20 cellular contexts compared by ENCODE assay signal in the genomic region with DNA sequence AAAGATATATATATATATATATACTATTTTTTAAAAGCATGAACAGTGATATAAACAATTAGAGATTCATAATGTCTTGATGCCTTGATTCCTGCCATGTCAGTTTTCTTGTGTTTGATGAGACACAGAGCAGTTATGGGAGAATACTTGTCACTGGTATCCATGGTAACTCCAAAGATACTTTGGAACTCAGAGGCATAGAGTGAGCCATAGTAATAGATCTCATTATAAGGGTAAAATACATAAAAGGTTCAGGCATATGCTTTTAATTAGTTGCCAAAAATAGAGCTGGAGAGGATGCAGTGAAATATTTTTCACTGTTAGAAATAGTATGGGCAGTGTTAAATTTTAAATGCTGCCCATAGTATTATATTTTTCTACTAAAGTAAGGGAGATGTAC.
DNase-seq lines count a peak whose midpoint lies in the region; ATAC-seq and TF ChIP-seq lines count a peak whose summit lies in the region.
"Had no signal": no experiment of that assay in that cellular context is flagged by ENCODE, and none has a peak within 500 bp of the region (broad histone marks: within the 10 kb centered on the region; RNA-seq: fewer than 3 reads in every experiment).

No MANE protein-coding gene starts in this region.

- no peak for TF ChIP-seq CTCF in AG10803 (conservative IDR thresholded peaks at IDR 0.05; ENCODE audit: low read length)
- no peak for TF ChIP-seq CTCF in GM23338 (conservative IDR thresholded peaks at IDR 0.05; ENCODE audit: low read depth in 2 of 2)
- no peak for TF ChIP-seq CTCF in fibroblast of the aortic adventitia (IDR thresholded peaks at IDR 0.05; ENCODE audit: insufficient read depth, low read length)

- H3K4me2 ChIP-seq in GM23338 = no peak overlapping the region

- no peaks in the 10 kb centered on the region for H3K36me3 ChIP-seq in GM23338 (ENCODE audit: insufficient read depth)
- H3K36me3 ChIP-seq: thyroid gland had no signal

- peaks cover 24% of the 10 kb centered on the region for H3K4me1 ChIP-seq in GM23338 (ENCODE audit: insufficient read depth)
- H3K4me1 ChIP-seq: parathyroid adenoma, thyroid gland had no signal

- DNase-seq in AG10803 (ENCODE audit: low read depth) = peak; percentile 45
- DNase-seq in GM23338 (ENCODE audit: low spot score) = no peak
- DNase-seq in SK-N-DZ (ENCODE audit: low spot score) = peak; percentile 60
- peak; percentile 26 for DNase-seq in fibroblast of the aortic adventitia (ENCODE audit: low read depth)
- DNase-seq in COR-L47 (lab: John Stamatoyannopoulos, UW) = no peak
- no peak for DNase-seq in NCI-H1092 (lab: John Stamatoyannopoulos, UW)
- DNase-seq: activated CD4-positive, alpha-beta T cell treated with anti-CD3 and anti-CD28 coated beads, Interleukin-2, amount 50 U/mL, for 4 hours; activated naive CD8-positive, alpha-beta T cell treated with anti-CD3 and anti-CD28 coated beads, Interleukin-2, amount 50 U/mL, for 24 hours; activated T-cell treated with anti-CD3 and anti-CD28 coated beads, Interleukin-2, amount 50 U/mL, for 72 hours; DND-41; endodermal cell; NCI-H2029 treated with DMSO at 0.1 percent for 48 hours; NCI-H526 treated with DMSO at 0.1 percent for 48 hours; thyroid gland had no signal

- no peaks in the 10 kb centered on the region for H3F3A ChIP-seq in GM23338 (replicated peaks; ENCODE audit: low read depth)

- no peak overlapping the region for H3K27ac ChIP-seq in GM23338 (ENCODE audit: low read depth)
- H3K27ac ChIP-seq: C4-2B, parathyroid adenoma, skin epidermis, thyroid gland had no signal

- no peak overlapping the region for H2AFZ ChIP-seq in GM23338
- H2AFZ ChIP-seq: parathyroid adenoma had no signal

- H3K27me3 ChIP-seq in GM23338 (ENCODE audit: insufficient read depth) = no peaks in the 10 kb centered on the region
- H3K27me3 ChIP-seq: thyroid gland had no signal

- ATAC-seq in GM23338 (no peak), GM21515 (IDR thresholded peaks at IDR 0.05; ENCODE audit: unreplicated experiment) (no peak), GM21723 (IDR thresholded peaks at IDR 0.05; ENCODE audit: unreplicated experiment) (no peak)
- ATAC-seq: activated naive CD8-positive, alpha-beta T cell treated with anti-CD3 and anti-CD28 coated beads, Interleukin-2, amount 50 U/mL, for 24 hours; activated T-cell treated with anti-CD3 and anti-CD28 coated beads, Interleukin-2, amount 50 U/mL, for 72 hours; Panc1 had no signal

- H3K9me2 ChIP-seq in GM23338 (ENCODE audit: insufficient read depth) = no peaks in the 10 kb centered on the region

- peaks cover 31% of the 10 kb centered on the region for H3K4me1 Mint-ChIP-seq in GM23338
- H3K4me1 Mint-ChIP-seq: activated naive CD8-positive, alpha-beta T cell treated with anti-CD3 and anti-CD28 coated beads, Interleukin-2, amount 50 U/mL, for 24 hours; endodermal cell had no signal

- peak overlapping the region; percentile 47; the same call in 1 of the 2 replicates for H3K27ac Mint-ChIP-seq in GM23338
- H3K27ac Mint-ChIP-seq: activated naive CD8-positive, alpha-beta T cell treated with anti-CD3 and anti-CD28 coated beads, Interleukin-2, amount 50 U/mL, for 24 hours; activated T-cell treated with anti-CD3 and anti-CD28 coated beads, Interleukin-2, amount 50 U/mL, for 72 hours; endodermal cell had no signal

- H3K27me3 Mint-ChIP-seq in GM23338 (ENCODE audit: insufficient read depth, low read depth, poor library complexity) = peaks cover 6% of the 10 kb centered on the region

- no peak overlapping the region for H3K4me3 Mint-ChIP-seq in GM23338
- H3K4me3 Mint-ChIP-seq: activated naive CD8-positive, alpha-beta T cell treated with anti-CD3 and anti-CD28 coated beads, Interleukin-2, amount 50 U/mL, for 24 hours; activated T-cell treated with anti-CD3 and anti-CD28 coated beads, Interleukin-2, amount 50 U/mL, for 72 hours; endodermal cell had no signal

- no peak overlapping the region for H3K4me3 ChIP-seq in AG10803 (ENCODE audit: low read length)
- no peak overlapping the region for H3K4me3 ChIP-seq in GM23338
- no peak overlapping the region for H3K4me3 ChIP-seq in fibroblast of the aortic adventitia (ENCODE audit: low read depth, low read length)
- H3K4me3 ChIP-seq: skin epidermis, thyroid gland had no signal

- H3K9me3 Mint-ChIP-seq in GM23338 = no peaks in the 10 kb centered on the region

- peaks cover 10% of the 10 kb centered on the region for H3K36me3 Mint-ChIP-seq in GM23338 (ENCODE audit: low read depth)

- no peaks in the 10 kb centered on the region for H3K79me2 ChIP-seq in GM23338 (replicated peaks; ENCODE audit: insufficient read depth)
- H3K79me2 ChIP-seq: parathyroid adenoma had no signal

- no peaks in the 10 kb centered on the region for H4K20me1 ChIP-seq in GM23338 (replicated peaks; ENCODE audit: insufficient read depth)

TF ChIP-seq in GM23338, 12 proteins besides CTCF, POLR2A, EP300 and RAD21 (continues in another document):
- TF ChIP-seq EZH2 (IDR thresholded peaks at IDR 0.05; ENCODE audit: low read depth, unreplicated experiment) (no peak), CREB1 (CRISPR knock-in tag; IDR thresholded peaks at IDR 0.05; ENCODE audit: low read depth) (no peak), NANOG (IDR thresholded peaks at IDR 0.05; ENCODE audit: borderline replicate concordance) (no peak), JUNB (IDR thresholded peaks at IDR 0.05; ENCODE audit: unreplicated experiment) (no peak)
- TF ChIP-seq, protein P1, sequence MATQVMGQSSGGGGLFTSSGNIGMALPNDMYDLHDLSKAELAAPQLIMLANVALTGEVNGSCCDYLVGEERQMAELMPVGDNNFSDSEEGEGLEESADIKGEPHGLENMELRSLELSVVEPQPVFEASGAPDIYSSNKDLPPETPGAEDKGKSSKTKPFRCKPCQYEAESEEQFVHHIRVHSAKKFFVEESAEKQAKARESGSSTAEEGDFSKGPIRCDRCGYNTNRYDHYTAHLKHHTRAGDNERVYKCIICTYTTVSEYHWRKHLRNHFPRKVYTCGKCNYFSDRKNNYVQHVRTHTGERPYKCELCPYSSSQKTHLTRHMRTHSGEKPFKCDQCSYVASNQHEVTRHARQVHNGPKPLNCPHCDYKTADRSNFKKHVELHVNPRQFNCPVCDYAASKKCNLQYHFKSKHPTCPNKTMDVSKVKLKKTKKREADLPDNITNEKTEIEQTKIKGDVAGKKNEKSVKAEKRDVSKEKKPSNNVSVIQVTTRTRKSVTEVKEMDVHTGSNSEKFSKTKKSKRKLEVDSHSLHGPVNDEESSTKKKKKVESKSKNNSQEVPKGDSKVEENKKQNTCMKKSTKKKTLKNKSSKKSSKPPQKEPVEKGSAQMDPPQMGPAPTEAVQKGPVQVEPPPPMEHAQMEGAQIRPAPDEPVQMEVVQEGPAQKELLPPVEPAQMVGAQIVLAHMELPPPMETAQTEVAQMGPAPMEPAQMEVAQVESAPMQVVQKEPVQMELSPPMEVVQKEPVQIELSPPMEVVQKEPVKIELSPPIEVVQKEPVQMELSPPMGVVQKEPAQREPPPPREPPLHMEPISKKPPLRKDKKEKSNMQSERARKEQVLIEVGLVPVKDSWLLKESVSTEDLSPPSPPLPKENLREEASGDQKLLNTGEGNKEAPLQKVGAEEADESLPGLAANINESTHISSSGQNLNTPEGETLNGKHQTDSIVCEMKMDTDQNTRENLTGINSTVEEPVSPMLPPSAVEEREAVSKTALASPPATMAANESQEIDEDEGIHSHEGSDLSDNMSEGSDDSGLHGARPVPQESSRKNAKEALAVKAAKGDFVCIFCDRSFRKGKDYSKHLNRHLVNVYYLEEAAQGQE (IDR thresholded peaks at IDR 0.05; ENCODE audit: unreplicated experiment) = no peak

Comparison
In these comparisons a context has a peak if more than half of its experiments do, and no peak if none do; other contexts are left out.
1. DNase-seq: peak in AG10803 (single experiment), SK-N-DZ (single experiment) and fibroblast of the aortic adventitia (single experiment); none in GM23338 (single experiment), COR-L47 (single experiment) and NCI-H1092 (single experiment).